10 cellular contexts compared by ENCODE assay signal in genomic region chr4:2591189-2591588, GRCh38. TPM values are rescaled to one million over a fixed set of nuclear protein-coding genes. Genes with fewer than 3 reads are reported as not detected.
DNase-seq lines count a peak whose midpoint lies in the region; ATAC-seq and TF ChIP-seq lines count a peak whose summit lies in the region.
"Had no signal": no experiment of that assay in that cellular context is flagged by ENCODE, and none has a peak within 500 bp of the region (broad histone marks: within the 10 kb centered on the region; RNA-seq: fewer than 3 reads in every experiment).

No MANE protein-coding gene starts in this region.

- H3K9me3 Mint-ChIP-seq in H9 (no peaks in the 10 kb centered on the region), activated B cell treated with CpG ODN at 0.5 μM for 24 hours (no peaks in the 10 kb centered on the region)

- ATAC-seq in activated B cell treated with CpG ODN at 0.5 μM for 24 hours (ENCODE audit: low read depth) (no peak), gastrocnemius medialis (no peak)

- no peak overlapping the region for H4K91ac ChIP-seq in H9 (ENCODE audit: insufficient read length, low read depth, low read length)

- H2BK12ac ChIP-seq in H9 (ENCODE audit: insufficient read length, low read depth, low read length): no peak overlapping the region

- TF ChIP-seq CTCF in H9 (conservative IDR thresholded peaks at IDR 0.05) (no peak), activated B cell treated with CpG ODN at 0.5 μM for 24 hours (IDR thresholded peaks at IDR 0.05) (no peak), right atrium auricular region (IDR thresholded peaks at IDR 0.05) (no peak), gastrocnemius medialis (IDR thresholded peaks at IDR 0.05 in 4 of 5, conservative IDR thresholded peaks at IDR 0.05 in 1 of 5) (no peak), uterus (IDR thresholded peaks at IDR 0.05) (no peak)

- no peak overlapping the region for H3K14ac ChIP-seq in H9 (ENCODE audit: insufficient read depth, low read length)

- H3K4me1 Mint-ChIP-seq in H9: peaks cover 53 to 54% of the 10 kb centered on the region in 2 experiments
- H3K4me1 Mint-ChIP-seq in activated B cell treated with CpG ODN at 0.5 μM for 24 hours: peaks cover 71% of the 10 kb centered on the region

- no peak overlapping the region for H4K5ac ChIP-seq in H9 (ENCODE audit: insufficient read length, low read depth, low read length)

- H3K4ac ChIP-seq in H9 (ENCODE audit: low read depth, low read length): no peak overlapping the region

- no peak overlapping the region for H2AFZ ChIP-seq in H9 (ENCODE audit: low read length)

- H3K23ac ChIP-seq in H9 (ENCODE audit: insufficient read length, low read depth, low read length): no peak overlapping the region

- H4K8ac ChIP-seq in H9 (replicated peaks; ENCODE audit: insufficient read length, low read depth, low read length): no peak overlapping the region

- POLR2A ChIA-PET in activated B cell treated with CpG ODN at 0.5 μM for 24 hours (lab: Charles Lee): no interaction called here

- WGBS in H9 (ENCODE audit: extremely low coverage, insufficient read length, low lambda C conversion rate): no CpG with 5 or more reads among the region's 8 CpGs

- peaks cover 7% of the 10 kb centered on the region for H3K79me1 ChIP-seq in H9 (ENCODE audit: insufficient read depth, low read depth, low read length, poor library complexity, severe bottlenecking)

- H3K27me3 ChIP-seq in H9 (ENCODE audit: insufficient read depth, low read length) (no peaks in the 10 kb centered on the region), right atrium auricular region (no peaks in the 10 kb centered on the region), gastrocnemius medialis (no peaks in the 10 kb centered on the region), uterus (no peaks in the 10 kb centered on the region)

- H3K27ac Mint-ChIP-seq in H9 (peak overlapping the region; percentile 10 to 94 (median 75)), activated B cell treated with CpG ODN at 0.5 μM for 24 hours (peak overlapping the region; percentile 54)

- H3K18ac ChIP-seq in H9 (ENCODE audit: insufficient read length, low read depth, low read length): no peak overlapping the region

- H3K23me2 ChIP-seq in H9 (ENCODE audit: insufficient read length, low read depth, low read length, poor library complexity, severe bottlenecking): no peaks in the 10 kb centered on the region

- peak overlapping the region in 1 of 2 experiments; percentile 17; a peak in 1 of 5 replicates for H3K4me3 Mint-ChIP-seq in H9
- H3K4me3 Mint-ChIP-seq in activated B cell treated with CpG ODN at 0.5 μM for 24 hours: peak overlapping the region; percentile 41

- DNase-seq in H9 (peak; percentile 67), activated B cell treated with CpG ODN at 0.5 μM for 24 hours (no peak), right atrium auricular region (ENCODE audit: low spot score) (no peak), gastrocnemius medialis (no peak), T1000 (lab: John Stamatoyannopoulos, UW) (no peak), NCI-H748 treated with DMSO at 0.1 percent for 48 hours (lab: John Stamatoyannopoulos, UW) (no peak), uterus (no peak)
- DNase-seq in activated CD8-positive, alpha-beta memory T cell treated with anti-CD3 and anti-CD28 coated beads for 24 hours: no peak
- DNase-seq: NCI-H2171 treated with DMSO at 0.1 percent for 48 hours, posterior cingulate gyrus had no signal

- H3K9ac ChIP-seq in H9 (ENCODE audit: extremely low read depth, insufficient read length, low read length): no peak overlapping the region

- no peak overlapping the region for H2BK15ac ChIP-seq in H9 (ENCODE audit: low read depth, low read length)

- peaks cover 5% of the 10 kb centered on the region for H4K20me1 ChIP-seq in H9 (ENCODE audit: control insufficient read depth, insufficient read depth, insufficient read length)

- CTCF ChIA-PET in activated B cell treated with CpG ODN at 0.5 μM for 24 hours (lab: Charles Lee): no interaction called here

- H2BK5ac ChIP-seq in H9 (ENCODE audit: insufficient read length, low read length): no peak overlapping the region

- H3K4me1 ChIP-seq in H9 (ENCODE audit: insufficient read depth, low read length) (peaks cover 6% of the 10 kb centered on the region), right atrium auricular region (peaks cover 0 to 70% of the 10 kb centered on the region in 2 donors), gastrocnemius medialis (peaks cover 77 to 90% of the 10 kb centered on the region in 2 donors), uterus (peaks cover 4 to 14% of the 10 kb centered on the region in 2 donors)

- H3K79me2 ChIP-seq in H9 (ENCODE audit: insufficient read depth, low read length): peaks cover 40% of the 10 kb centered on the region; the same call in 1 of the 2 replicates

- H3K9me3 ChIP-seq in H9 (ENCODE audit: control insufficient read depth, low read depth, low read length) (no peaks in the 10 kb centered on the region), right atrium auricular region (no peaks in the 10 kb centered on the region), gastrocnemius medialis (no peaks in the 10 kb centered on the region), uterus (no peaks in the 10 kb centered on the region)

- TF ChIP-seq POLR2A in gastrocnemius medialis (IDR thresholded peaks at IDR 0.05) (no peak), uterus (IDR thresholded peaks at IDR 0.05) (no peak)

- intact Hi-C loops in activated B cell treated with CpG ODN at 0.5 μM for 24 hours (cut with micrococcal nuclease) (loop anchor here (10.0 kb wide), 1 partner anchor 54 kb away; no protein-coding TSS in a partner anchor), gastrocnemius medialis (cut with DNase I; ENCODE audit: low total_unique reads) (no loop called here), uterus (cut with DNase I; ENCODE audit: low total_unique reads) (no loop called here)

- H3K36me3 Mint-ChIP-seq in H9 (ENCODE audit: insufficient read depth in 1 of 3, low read depth in 3 of 3) (no peaks in the 10 kb centered on the region), activated B cell treated with CpG ODN at 0.5 μM for 24 hours (ENCODE audit: low read depth) (no peaks in the 10 kb centered on the region)

- no peak overlapping the region for H3T11ph ChIP-seq in H9 (ENCODE audit: low read length)

- H3K36me3 ChIP-seq in right atrium auricular region (peaks cover 2% of the 10 kb centered on the region), gastrocnemius medialis (no peaks in the 10 kb centered on the region), uterus (no peaks in the 10 kb centered on the region)

- no peak overlapping the region for H3K4me2 ChIP-seq in H9 (ENCODE audit: insufficient read depth, insufficient read length, low read length)

- in situ Hi-C loops in gastrocnemius medialis (cut with MboI; ENCODE audit: low sequenced_read_pairs in 4 of 4): loop anchor here in 1 of 4 donors (5.0 kb wide), 1 partner anchor 71 kb away; no protein-coding TSS in a partner anchor

- H3K56ac ChIP-seq in H9 (ENCODE audit: insufficient read length, low read depth, low read length): no peak overlapping the region

- H3K27me3 Mint-ChIP-seq in H9 (ENCODE audit: low read depth): no peaks in the 10 kb centered on the region
- H3K27me3 Mint-ChIP-seq in activated B cell treated with CpG ODN at 0.5 μM for 24 hours: no peaks in the 10 kb centered on the region

- H2BK20ac ChIP-seq in H9 (ENCODE audit: low read depth, low read length, poor library complexity, severe bottlenecking): no peak overlapping the region

- H3K27ac ChIP-seq in H9 (ENCODE audit: insufficient read length, low read depth, low read length) (no peak overlapping the region), right atrium auricular region (peak overlapping the region; percentile 34 to 44), gastrocnemius medialis (peak overlapping the region; percentile 6 to 72 (median 36)), uterus (no peak overlapping the region)

- H2AK5ac ChIP-seq in H9 (ENCODE audit: insufficient read length, low read length): no peak overlapping the region

- H3K4me3 ChIP-seq in right atrium auricular region (no peak overlapping the region), gastrocnemius medialis (no peak overlapping the region), uterus (no peak overlapping the region)

- H2BK120ac ChIP-seq in H9 (ENCODE audit: low read depth, low read length, poor library complexity, severe bottlenecking): no peak overlapping the region

RNA-seq across cellular contexts. Expression of gene FAM193A, which starts 54.7 kb away (rescaled TPM):
- total RNA-seq in H9 (2021): 35.9 and 36.9 TPM in 2 replicates
- total RNA-seq in activated B cell treated with CpG ODN at 0.5 μM for 24 hours: 40.0 and 42.8 TPM in 2 replicates
- 10 to 100 TPM; 14.6 to 17.0 TPM for total RNA-seq in right atrium auricular region
- 10 to 100 TPM; 16.7 to 18.9 (median 18.0) TPM for total RNA-seq in gastrocnemius medialis
- total RNA-seq in uterus: 10 to 100 TPM; 17.1 to 51.2 (median 28.1) TPM

Comparison
In these comparisons a context has a peak if more than half of its experiments do, and no peak if none do; other contexts are left out.
1. H3K27ac ChIP-seq: peak in right atrium auricular region (2 of 2) and gastrocnemius medialis (4 of 4); none in H9 (single experiment) and uterus (0 of 2).